In genomic region chr1:104987210-104987609, GRCh38 we compare ENCODE assay signal across 14 cellular contexts.
DNase-seq lines count a peak whose midpoint lies in the region; ATAC-seq and TF ChIP-seq lines count a peak whose summit lies in the region.
"Had no signal": no experiment of that assay in that cellular context is flagged by ENCODE, and none has a peak within 500 bp of the region (broad histone marks: within the 10 kb centered on the region; RNA-seq: fewer than 3 reads in every experiment).

No MANE protein-coding gene starts in this region.

- H3K36me3 Mint-ChIP-seq in CD8-positive, alpha-beta T cell, result no peaks in the 10 kb centered on the region

- no peaks in the 10 kb centered on the region for H3K36me3 ChIP-seq in ascending aorta
- H3K36me3 ChIP-seq in CD8-positive, alpha-beta T cell (ENCODE audit: insufficient read depth, low read length), result no peaks in the 10 kb centered on the region

- no peaks in the 10 kb centered on the region for H3K27me3 Mint-ChIP-seq in CD8-positive, alpha-beta T cell (ENCODE audit: low read depth)
- H3K27me3 Mint-ChIP-seq: CD4-positive, alpha-beta T cell; effector memory CD8-positive, alpha-beta T cell had no signal

- no peaks in the 10 kb centered on the region for H3K4me1 ChIP-seq in ascending aorta
- H3K4me1 ChIP-seq in CD8-positive, alpha-beta T cell (ENCODE audit: insufficient read depth, low read length), result no peaks in the 10 kb centered on the region
- H3K4me1 ChIP-seq: psoas muscle had no signal

- H3K4me3 ChIP-seq in ascending aorta, result no peak overlapping the region
- no peak overlapping the region for H3K4me3 ChIP-seq in CD8-positive, alpha-beta T cell (ENCODE audit: low read depth, low read length)
- H3K4me3 ChIP-seq: psoas muscle had no signal

- peak; percentile 24 for DNase-seq in MV-4-11 (lab: John Stamatoyannopoulos, UW)
- DNase-seq in HuH-7 (ENCODE audit: low spot score), result no peak
- DNase-seq in ascending aorta (ENCODE audit: low spot score in 2 of 2), result no peak
- no peak for DNase-seq in CD8-positive, alpha-beta T cell
- DNase-seq in NCI-H146 treated with DMSO at 0.1 percent for 48 hours (lab: John Stamatoyannopoulos, UW; ENCODE audit: unreplicated experiment), result no peak
- DNase-seq: CD4-positive, alpha-beta T cell; effector memory CD8-positive, alpha-beta T cell; head of caudate nucleus; NCI-H187; PC-3; psoas muscle had no signal

- no peak overlapping the region for H3K27ac ChIP-seq in ascending aorta
- H3K27ac ChIP-seq in CD8-positive, alpha-beta T cell (ENCODE audit: low read depth, low read length), result no peak overlapping the region
- H3K27ac ChIP-seq: psoas muscle had no signal

- peak; percentile 98 for ATAC-seq in GM18858 (IDR thresholded peaks at IDR 0.05; ENCODE audit: unreplicated experiment)
- peak; percentile 94 for ATAC-seq in GM21447 (IDR thresholded peaks at IDR 0.05; ENCODE audit: unreplicated experiment)
- peak; percentile 99 for ATAC-seq in HG03039 (IDR thresholded peaks at IDR 0.05; ENCODE audit: unreplicated experiment)
- ATAC-seq in CD8-positive, alpha-beta T cell, result no peak
- ATAC-seq: effector memory CD8-positive, alpha-beta T cell; PC-3; psoas muscle had no signal

- H3K27ac Mint-ChIP-seq in CD8-positive, alpha-beta T cell, result no peak overlapping the region
- H3K27ac Mint-ChIP-seq: CD4-positive, alpha-beta T cell; effector memory CD8-positive, alpha-beta T cell had no signal

- TF ChIP-seq CTCF in ascending aorta (IDR thresholded peaks at IDR 0.05), result no peak
- no peak for TF ChIP-seq CTCF in CD8-positive, alpha-beta T cell (IDR thresholded peaks at IDR 0.05)

- intact Hi-C loops in ascending aorta (cut with DNase I), result no loop called here
- intact Hi-C loops in CD8-positive, alpha-beta T cell (cut with DNase I, micrococcal nuclease), result no loop called here

- no peaks in the 10 kb centered on the region for H3K27me3 ChIP-seq in ascending aorta
- no peaks in the 10 kb centered on the region for H3K27me3 ChIP-seq in CD8-positive, alpha-beta T cell (ENCODE audit: insufficient read depth, low read length)

- CTCF ChIA-PET in CD8-positive, alpha-beta T cell (lab: Charles Lee), result no interaction called here

- H3K4me3 Mint-ChIP-seq in CD8-positive, alpha-beta T cell, result no peak overlapping the region
- H3K4me3 Mint-ChIP-seq: CD4-positive, alpha-beta T cell; effector memory CD8-positive, alpha-beta T cell had no signal

- peaks cover 3 to 7% of the 10 kb centered on the region in 2 donors for H3K9me3 ChIP-seq in ascending aorta
- no peaks in the 10 kb centered on the region for H3K9me3 ChIP-seq in CD8-positive, alpha-beta T cell (ENCODE audit: low read length)

- H3K9me3 Mint-ChIP-seq in CD8-positive, alpha-beta T cell, result peaks cover 21% of the 10 kb centered on the region

- POLR2A ChIA-PET in CD8-positive, alpha-beta T cell (lab: Charles Lee), result no interaction called here

- no peaks in the 10 kb centered on the region for H3K4me1 Mint-ChIP-seq in CD8-positive, alpha-beta T cell (ENCODE audit: low read depth)
